ENCODE assay signal across 8 cellular contexts in genomic region chr20:63653041-63653973, GRCh38. TPM values are rescaled to one million over a fixed set of nuclear protein-coding genes. Genes with fewer than 3 reads are reported as not detected.
DNase-seq lines count a peak whose midpoint lies in the region; ATAC-seq and TF ChIP-seq lines count a peak whose summit lies in the region.

Gene STMN3 (minus strand): TSS chr20:63653424. CDS start chr20:63653345, 79 bp downstream.

- intact Hi-C loops in activated CD4-positive, alpha-beta memory T cell treated with anti-CD3 and anti-CD28 coated beads for 36 hours (cut with micrococcal nuclease), result no loop called here
- intact Hi-C loops in left lung (cut with DNase I), result no loop called here

- H3K9me3 ChIP-seq in duodenal mucosa (ENCODE audit: control insufficient read depth in 1 of 2, low read length in 2 of 2) (no peaks in the 10 kb centered on the region), left lung (no peaks in the 10 kb centered on the region)

- CTCF ChIA-PET in activated CD4-positive, alpha-beta memory T cell treated with anti-CD3 and anti-CD28 coated beads for 36 hours (lab: Charles Lee), result interaction anchor here (1.1 to 2.0 kb wide), 2 partner anchors 11 to 115 kb away, joined by 3 to 8 read pairs; no protein-coding TSS in a partner anchor

- no peaks in the 10 kb centered on the region for H3K36me3 Mint-ChIP-seq in HFFc6 (ENCODE audit: low read depth)
- no peaks in the 10 kb centered on the region for H3K36me3 Mint-ChIP-seq in activated CD4-positive, alpha-beta memory T cell treated with anti-CD3 and anti-CD28 coated beads for 36 hours

- no peaks in the 10 kb centered on the region for H3K9me3 Mint-ChIP-seq in HFFc6
- no peaks in the 10 kb centered on the region for H3K9me3 Mint-ChIP-seq in activated CD4-positive, alpha-beta memory T cell treated with anti-CD3 and anti-CD28 coated beads for 36 hours

- peaks cover 12% of the 10 kb centered on the region for H3K27me3 Mint-ChIP-seq in HFFc6 (ENCODE audit: insufficient read depth)
- H3K27me3 Mint-ChIP-seq in activated CD4-positive, alpha-beta memory T cell treated with anti-CD3 and anti-CD28 coated beads for 36 hours, result no peaks in the 10 kb centered on the region

- TF ChIP-seq CTCF in AG09309 (IDR thresholded peaks at IDR 0.05; ENCODE audit: control insufficient read depth, insufficient read depth, low read depth, low read length, missing control alignments), result no peak
- TF ChIP-seq CTCF in HFFc6 (IDR thresholded peaks at IDR 0.05), result no peak
- no peak for TF ChIP-seq CTCF in left lung (IDR thresholded peaks at IDR 0.05)

- no peaks in the 10 kb centered on the region for H3K36me3 ChIP-seq in duodenal mucosa (ENCODE audit: control insufficient read depth in 1 of 2, insufficient read depth in 2 of 2, low read length in 2 of 2)
- no peaks in the 10 kb centered on the region for H3K36me3 ChIP-seq in left lung

- DNase-seq in AG09309 (ENCODE audit: low read depth), result peak; percentile 70
- DNase-seq in HFFc6, result peak; percentile 41
- peak; percentile 50 for DNase-seq in NCI-H748 treated with DMSO at 0.1 percent for 48 hours (lab: John Stamatoyannopoulos, UW)
- DNase-seq in activated CD4-positive, alpha-beta memory T cell treated with anti-CD3 and anti-CD28 coated beads for 36 hours, result peak; percentile 87
- DNase-seq in left lung, result peak; percentile 88 to 94
- peak; percentile 48 to 63 for DNase-seq in stimulated activated CD4-positive, alpha-beta T cell treated with anti-CD3 and anti-CD28 coated beads, Interleukin-15, amount 100 ng/mL, for 48 hours (ENCODE audit: low read depth in 2 of 2)

- ATAC-seq in left lung, result peak; percentile 72
- no peak for ATAC-seq in GM19351 (IDR thresholded peaks at IDR 0.05; ENCODE audit: unreplicated experiment)

- H3K4me1 ChIP-seq in duodenal mucosa (ENCODE audit: control insufficient read depth in 1 of 2, insufficient read depth in 2 of 2, low read length in 2 of 2) (peaks cover 0 to 15% of the 10 kb centered on the region in 2 donors), left lung (peaks cover 12 to 39% of the 10 kb centered on the region in 2 donors)

- POLR2A ChIA-PET in activated CD4-positive, alpha-beta memory T cell treated with anti-CD3 and anti-CD28 coated beads for 36 hours (lab: Charles Lee), result interaction anchor here (1.0 kb wide), 2 partner anchors 9 to 12 kb away, joined by 3 read pairs; no protein-coding TSS in a partner anchor

- H3K27ac ChIP-seq in duodenal mucosa (ENCODE audit: low read depth, low read length), result peak within 1 kb of the TSS; percentile 20
- peak within 1 kb of the TSS in 1 of 2 donors; percentile 53 for H3K27ac ChIP-seq in left lung

- H3K4me3 ChIP-seq in AG09309 (ENCODE audit: control insufficient read depth, low read depth, low read length) (peak within 1 kb of the TSS; percentile 72), duodenal mucosa (ENCODE audit: low read depth in 1 of 2, low read length in 2 of 2) (peak within 1 kb of the TSS; percentile 51 to 56), left lung (peak within 1 kb of the TSS; percentile 46 to 55)

- H3K27me3 ChIP-seq in duodenal mucosa (ENCODE audit: control insufficient read depth in 1 of 2, insufficient read depth in 2 of 2, low read length in 2 of 2) (peaks cover 13 to 30% of the 10 kb centered on the region in 2 donors), left lung (peaks cover 17 to 41% of the 10 kb centered on the region in 2 donors)

- no peak within 1 kb of the TSS for H3K27ac Mint-ChIP-seq in HFFc6
- H3K27ac Mint-ChIP-seq in activated CD4-positive, alpha-beta memory T cell treated with anti-CD3 and anti-CD28 coated beads for 36 hours, result peak within 1 kb of the TSS; percentile 79

- H3K9ac ChIP-seq in duodenal mucosa (ENCODE audit: low read depth in 1 of 2, low read length in 2 of 2), result no peak within 1 kb of the TSS

- H3K4me1 Mint-ChIP-seq in HFFc6 (ENCODE audit: low read depth), result peaks cover 10% of the 10 kb centered on the region
- peaks cover 18% of the 10 kb centered on the region for H3K4me1 Mint-ChIP-seq in activated CD4-positive, alpha-beta memory T cell treated with anti-CD3 and anti-CD28 coated beads for 36 hours (ENCODE audit: low read depth)

- H3K4me3 Mint-ChIP-seq in HFFc6, result no peak within 1 kb of the TSS
- H3K4me3 Mint-ChIP-seq in activated CD4-positive, alpha-beta memory T cell treated with anti-CD3 and anti-CD28 coated beads for 36 hours, result peak within 1 kb of the TSS; percentile 74

RNA-seq across cellular contexts. Expression of gene STMN3, which starts in this region (rescaled TPM):
- total RNA-seq in HFFc6 (2021; fragmentation: NEBNext Ultra II Directional; extraction: Animal tissue kit (Norgen Biotek cat#: 25700)), result 1 to 10 TPM in 5 of 6 experiments, under 1 TPM in 1; 0.77 to 3.2 (median 1.5) TPM
- total RNA-seq in activated CD4-positive, alpha-beta memory T cell treated with anti-CD3 and anti-CD28 coated beads for 36 hours, result 10 to 100 TPM; 17.3 to 18.0 TPM
- 10 to 100 TPM; 12.6 to 13.1 TPM for total RNA-seq in left lung

Comparison
In these comparisons a context has a peak if more than half of its experiments do, and no peak if none do; other contexts are left out.
1. DNase-seq: peak in every context shown above with its lines; median percentile 91 in left lung; 87 in activated CD4-positive, alpha-beta memory T cell treated with anti-CD3 and anti-CD28 coated beads for 36 hours; 70 in AG09309; 56 in stimulated activated CD4-positive, alpha-beta T cell treated with anti-CD3 and anti-CD28 coated beads, Interleukin-15, amount 100 ng/mL, for 48 hours; 50 in NCI-H748 treated with DMSO at 0.1 percent for 48 hours; 41 in HFFc6.